Comparison of ENCODE assay signal across 12 cellular contexts in the genomic region with DNA sequence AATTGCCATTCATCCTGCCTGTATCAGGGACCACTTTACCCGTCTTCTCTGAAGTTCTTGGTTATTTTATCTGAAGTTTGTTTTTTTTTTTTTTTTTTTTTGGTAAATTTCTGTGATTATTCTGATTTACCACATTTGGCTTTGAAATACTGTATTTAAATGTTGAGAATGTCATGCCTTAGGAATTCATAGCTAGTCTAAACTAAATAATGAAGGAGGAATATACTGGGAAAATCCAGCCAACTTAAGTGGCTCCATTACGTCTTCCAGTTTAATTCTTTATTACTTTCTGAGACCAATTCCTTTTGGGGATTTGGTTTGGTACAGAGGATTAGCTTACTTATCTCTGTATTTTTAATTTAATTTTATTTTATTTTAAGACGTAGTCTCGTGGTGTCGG.
"Had no signal": no experiment of that assay in that cellular context is flagged by ENCODE, and none has a peak within 500 bp of the region (broad histone marks: within the 10 kb centered on the region; RNA-seq: fewer than 3 reads in every experiment).

No MANE protein-coding gene starts in this region.

- H3K4me3 ChIP-seq: stomach, thoracic aorta, upper lobe of right lung had no signal

- H3K27me3 Mint-ChIP-seq: activated CD4-positive, alpha-beta memory T cell treated with anti-CD3 and anti-CD28 coated beads, Interleukin-2, amount 10 ng/mL, durations not matched to agents 7 days and 5 days; activated T-cell treated with anti-CD3 and anti-CD28 coated beads, Interleukin-2, amount 50 U/mL, for 24 hours had no signal

- DNase-seq: erythroblast, hippocampal formation, kidney glomerular epithelial cell, mesenchymal stem cell, nephron progenitor cell, stomach, upper lobe of right lung had no signal

- FAIRE-seq: colon had no signal

- H3K9me3 ChIP-seq: stomach, thoracic aorta, upper lobe of right lung had no signal

- H3K9me3 Mint-ChIP-seq: activated CD4-positive, alpha-beta memory T cell treated with anti-CD3 and anti-CD28 coated beads, Interleukin-2, amount 10 ng/mL, durations not matched to agents 7 days and 5 days had no signal

- H3K27me3 ChIP-seq: stomach, upper lobe of right lung had no signal

- ATAC-seq: upper lobe of right lung had no signal

- H3K4me3 Mint-ChIP-seq: activated CD4-positive, alpha-beta memory T cell treated with anti-CD3 and anti-CD28 coated beads, Interleukin-2, amount 10 ng/mL, durations not matched to agents 7 days and 5 days; activated T-cell treated with anti-CD3 and anti-CD28 coated beads, Interleukin-2, amount 50 U/mL, for 24 hours; nephron progenitor cell had no signal

- H3K9ac ChIP-seq: parathyroid adenoma had no signal

- H2AFZ ChIP-seq: parathyroid adenoma had no signal

- H3K4me1 Mint-ChIP-seq: nephron progenitor cell had no signal

- H3K36me3 ChIP-seq: thoracic aorta, upper lobe of right lung had no signal

- H3K4me1 ChIP-seq: parathyroid adenoma, upper lobe of right lung had no signal

- H3K27ac ChIP-seq: parathyroid adenoma, stomach, upper lobe of right lung had no signal
